In the genomic region with DNA sequence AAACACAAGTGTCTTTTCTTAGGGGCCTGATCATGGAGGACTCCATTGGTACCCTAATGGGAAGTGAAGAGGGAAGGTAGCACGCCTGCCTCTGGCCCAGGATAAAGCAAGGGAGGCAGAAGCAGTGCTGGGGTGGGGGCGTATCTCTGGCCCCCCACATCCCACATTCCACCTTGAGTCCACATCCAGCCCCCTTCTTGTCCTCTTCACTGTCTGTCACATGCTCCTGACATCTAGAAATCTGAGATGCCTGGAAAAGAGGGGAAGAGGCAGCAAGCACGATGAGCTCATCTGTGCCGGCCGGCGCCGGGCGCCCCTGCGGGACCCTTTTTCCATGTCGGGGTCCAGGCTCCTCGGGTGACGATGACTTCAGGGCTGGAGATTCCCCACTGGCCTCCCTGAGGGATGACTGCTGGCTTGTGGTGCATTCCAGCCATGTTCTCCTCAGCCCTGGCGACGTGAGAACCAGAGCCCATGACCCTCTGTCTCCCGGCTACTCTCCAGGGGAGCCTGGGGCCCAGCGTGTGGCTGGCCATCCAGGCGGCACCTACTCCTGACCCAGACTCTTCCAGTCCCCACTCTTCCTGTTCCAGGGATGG, we compare ENCODE assay signal across 18 cellular contexts.
A peak's percentile ranks its signal among the peaks of the same experiment; 100 is the strongest.
DNase-seq lines count a peak whose midpoint lies in the region; TF ChIP-seq lines count a peak whose summit lies in the region.
"Had no signal": no experiment of that assay in that cellular context is flagged by ENCODE, and none has a peak within 500 bp of the region (broad histone marks: within the 10 kb centered on the region; RNA-seq: fewer than 3 reads in every experiment).

No MANE protein-coding gene starts in this region.

- H3K27ac ChIP-seq in brain microvascular endothelial cell: no peak overlapping the region
- H3K27ac ChIP-seq: 22Rv1, BLaER1, C4-2B, GM23248 had no signal

- peak; percentile 19 for DNase-seq in activated CD8-positive, alpha-beta memory T cell treated with anti-CD3 and anti-CD28 coated beads for 24 hours
- no peak for DNase-seq in activated CD8-positive, alpha-beta memory T cell treated with anti-CD3 and anti-CD28 coated beads, Interleukin-2, amount 50 U/mL, for 4 hours
- DNase-seq in brain microvascular endothelial cell: peak; percentile 33
- DNase-seq in islet precursor cell: peak; percentile 42
- DNase-seq in type B pancreatic cell (ENCODE audit: extremely low spot score, unreplicated experiment): no peak
- DNase-seq in NCI-H1694 (lab: John Stamatoyannopoulos, UW): no peak
- DNase-seq: Caco-2; CD4-positive, CD25-positive, alpha-beta regulatory T cell; DMS153; DND-41; GM23248; H7; HCEC 1CT had no signal

- H3K4me3 ChIP-seq in brain microvascular endothelial cell (ENCODE audit: low read depth, low read length): no peak overlapping the region
- H3K4me3 ChIP-seq: BLaER1, GM23248 had no signal

- no peaks in the 10 kb centered on the region for H3K36me3 ChIP-seq in brain microvascular endothelial cell (replicated peaks)
- H3K36me3 ChIP-seq: BLaER1 had no signal

- H3K9me3 Mint-ChIP-seq in type B pancreatic cell: no peaks in the 10 kb centered on the region
- H3K9me3 Mint-ChIP-seq: CD8-positive, alpha-beta T cell had no signal

- H3K4me3 Mint-ChIP-seq in type B pancreatic cell: no peak overlapping the region
- H3K4me3 Mint-ChIP-seq: B cell; CD4-positive, CD25-positive, alpha-beta regulatory T cell; CD8-positive, alpha-beta T cell had no signal

- in situ Hi-C loops in brain microvascular endothelial cell (cut with HindIII; ENCODE audit: low pct_ligation_motif_present, low sequenced_read_pairs): no loop called here

- H3K27me3 ChIP-seq in brain microvascular endothelial cell (replicated peaks): no peaks in the 10 kb centered on the region
- H3K27me3 ChIP-seq: BLaER1 had no signal

- no peaks in the 10 kb centered on the region for H3K36me3 Mint-ChIP-seq in type B pancreatic cell
- H3K36me3 Mint-ChIP-seq: CD4-positive, CD25-positive, alpha-beta regulatory T cell; CD8-positive, alpha-beta T cell had no signal

- H3K4me1 Mint-ChIP-seq in type B pancreatic cell (ENCODE audit: unreplicated experiment): no peaks in the 10 kb centered on the region
- H3K4me1 Mint-ChIP-seq: B cell; CD4-positive, CD25-positive, alpha-beta regulatory T cell had no signal

- peaks cover 8% of the 10 kb centered on the region for H3K27me3 Mint-ChIP-seq in type B pancreatic cell
- H3K27me3 Mint-ChIP-seq: B cell; CD4-positive, CD25-positive, alpha-beta regulatory T cell had no signal

- no peak for TF ChIP-seq CTCF in brain microvascular endothelial cell (IDR thresholded peaks at IDR 0.05; ENCODE audit: low read depth, low read length, missing control alignments)
- no peak for TF ChIP-seq CTCF in type B pancreatic cell (conservative IDR thresholded peaks at IDR 0.05)

- H3K27ac Mint-ChIP-seq in type B pancreatic cell: no peak overlapping the region
- H3K27ac Mint-ChIP-seq: B cell; CD4-positive, CD25-positive, alpha-beta regulatory T cell; CD8-positive, alpha-beta T cell had no signal

Comparison
In these comparisons a context has a peak if more than half of its experiments do, and no peak if none do; other contexts are left out.
1. DNase-seq: peak in activated CD8-positive, alpha-beta memory T cell treated with anti-CD3 and anti-CD28 coated beads for 24 hours (single experiment), brain microvascular endothelial cell (single experiment) and islet precursor cell (single experiment); none in activated CD8-positive, alpha-beta memory T cell treated with anti-CD3 and anti-CD28 coated beads, Interleukin-2, amount 50 U/mL, for 4 hours (single experiment), type B pancreatic cell (single experiment) and NCI-H1694 (single experiment).